In the genomic region with DNA sequence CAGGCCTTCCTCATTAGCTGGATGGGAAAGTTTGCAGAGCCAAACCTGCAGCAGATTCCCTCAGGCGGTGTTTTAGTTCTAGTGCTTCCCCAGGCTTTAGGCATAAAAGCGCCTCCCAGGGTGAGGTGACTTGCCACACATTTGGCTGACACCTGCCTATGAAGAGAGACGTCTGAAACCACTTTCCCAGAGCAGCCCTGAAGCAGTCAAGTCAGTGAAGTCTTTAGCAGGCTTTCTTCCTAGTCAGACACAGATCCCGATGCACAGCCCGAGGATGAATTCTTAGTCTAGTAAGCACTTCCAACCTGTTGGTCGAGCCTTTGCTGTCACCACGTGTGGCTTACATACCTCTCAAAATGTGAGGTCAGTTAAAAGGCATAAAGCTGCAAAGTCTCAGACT, we compare ENCODE assay signal across 16 cellular contexts.
"Had no signal": no experiment of that assay in that cellular context is flagged by ENCODE, and none has a peak within 500 bp of the region (broad histone marks: within the 10 kb centered on the region; RNA-seq: fewer than 3 reads in every experiment).

No MANE protein-coding gene starts in this region.

- H3K36me3 ChIP-seq: colonic mucosa, ovary, tibial artery had no signal

- H3K4me2 ChIP-seq: hepatocyte had no signal

- H3K27me3 ChIP-seq: colonic mucosa, foreskin keratinocyte, hepatocyte, ovary, tibial artery had no signal

- H3K79me2 ChIP-seq: hepatocyte had no signal

- H3K27ac Mint-ChIP-seq: naive thymus-derived CD4-positive, alpha-beta T cell; nephron progenitor cell; stimulated activated naive CD8-positive, alpha-beta T cell treated with anti-CD3 and anti-CD28 coated beads, Interleukin-15, Interleukin-2, amounts not matched to agents 100 ng/mL and 50 ng/mL, for 24 hours had no signal

- H3K4me1 Mint-ChIP-seq: naive thymus-derived CD4-positive, alpha-beta T cell had no signal

- H3K27ac ChIP-seq: colonic mucosa, foreskin keratinocyte, hepatocyte, ovary, tibial artery had no signal

- H3K36me3 Mint-ChIP-seq: naive thymus-derived CD4-positive, alpha-beta T cell had no signal

- H3K4me1 ChIP-seq: colonic mucosa, foreskin keratinocyte, tibial artery had no signal

- H3K4me3 ChIP-seq: colonic mucosa, hepatocyte, ovary, tibial artery had no signal

- H3K9me3 ChIP-seq: colonic mucosa, ovary, tibial artery had no signal

- H3K9me3 Mint-ChIP-seq: naive thymus-derived CD4-positive, alpha-beta T cell; stimulated activated naive CD8-positive, alpha-beta T cell treated with anti-CD3 and anti-CD28 coated beads, Interleukin-15, Interleukin-2, amounts not matched to agents 100 ng/mL and 50 ng/mL, for 24 hours had no signal

- DNase-seq: cerebellar nuclear complex; colonic mucosa; dermis blood vessel endothelial cell; erythroblast; foreskin keratinocyte; head of caudate nucleus; left colon; naive thymus-derived CD4-positive, alpha-beta T cell; nephron progenitor cell; ovary; right cardiac atrium; small intestine; stimulated activated CD4-positive, alpha-beta T cell treated with anti-CD3 and anti-CD28 coated beads, Interleukin-12 subunit alpha, Interleukin-12 subunit beta, amount 100 ng/mL, for 4 hours; tibial artery had no signal

- H3K4me3 Mint-ChIP-seq: naive thymus-derived CD4-positive, alpha-beta T cell; nephron progenitor cell; stimulated activated naive CD8-positive, alpha-beta T cell treated with anti-CD3 and anti-CD28 coated beads, Interleukin-15, Interleukin-2, amounts not matched to agents 100 ng/mL and 50 ng/mL, for 24 hours had no signal

- H2AFZ ChIP-seq: hepatocyte had no signal

- ATAC-seq: foreskin keratinocyte; left colon; naive thymus-derived CD4-positive, alpha-beta T cell; right cardiac atrium had no signal

- H3K27me3 Mint-ChIP-seq: naive thymus-derived CD4-positive, alpha-beta T cell; stimulated activated naive CD8-positive, alpha-beta T cell treated with anti-CD3 and anti-CD28 coated beads, Interleukin-15, Interleukin-2, amounts not matched to agents 100 ng/mL and 50 ng/mL, for 24 hours had no signal
